Comparison of ENCODE assay signal across 9 cellular contexts in genomic region chr9:33921967-33922895, GRCh38.
A peak's percentile ranks its signal among the peaks of the same experiment; 100 is the strongest.
DNase-seq lines count a peak whose midpoint lies in the region; ATAC-seq, FAIRE-seq and TF ChIP-seq lines count a peak whose summit lies in the region.
"Had no signal": no experiment of that assay in that cellular context is flagged by ENCODE, and none has a peak within 500 bp of the region (broad histone marks: within the 10 kb centered on the region; RNA-seq: fewer than 3 reads in every experiment).

No MANE protein-coding gene starts in this region.

- H3K9ac ChIP-seq in IMR-90 (ENCODE audit: low read depth, low read length): no peak overlapping the region
- no peak overlapping the region for H3K9ac ChIP-seq in kidney (ENCODE audit: low read length in 2 of 2)

- TF ChIP-seq CTCF in IMR-90 (conservative IDR thresholded peaks at IDR 0.05; ENCODE audit: low read depth, low read length): peak; percentile 58
- TF ChIP-seq CTCF in kidney (IDR thresholded peaks at IDR 0.05; ENCODE audit: borderline replicate concordance, extremely low read depth, insufficient read depth): peak; percentile 46

- no peaks in the 10 kb centered on the region for H3K4me1 Mint-ChIP-seq in activated T-cell treated with anti-CD3 and anti-CD28 coated beads, Interleukin-2, amount 50 U/mL, for 72 hours (ENCODE audit: low read depth)

- no peaks in the 10 kb centered on the region for H3K27me3 ChIP-seq in IMR-90 (ENCODE audit: control insufficient read depth, insufficient read depth, low read length)
- H3K27me3 ChIP-seq in small intestine (ENCODE audit: control insufficient read depth in 2 of 2, insufficient read depth in 2 of 2, low read length in 2 of 2): no peaks in the 10 kb centered on the region

- H3K4me1 ChIP-seq in IMR-90 (ENCODE audit: control insufficient read depth, insufficient read depth, low read length) (no peaks in the 10 kb centered on the region), kidney (ENCODE audit: control insufficient read depth in 1 of 2, insufficient read depth in 1 of 2, low read depth in 1 of 2, low read length in 2 of 2) (no peaks in the 10 kb centered on the region), small intestine (ENCODE audit: control insufficient read depth in 2 of 2, insufficient read depth in 1 of 2, low read depth in 1 of 2, low read length in 1 of 2) (no peaks in the 10 kb centered on the region)

- H3K27ac ChIP-seq in IMR-90 (ENCODE audit: insufficient read depth, low read length) (no peak overlapping the region), kidney (ENCODE audit: low read depth in 2 of 2, low read length in 2 of 2) (no peak overlapping the region), small intestine (ENCODE audit: low read depth in 1 of 2, low read length in 1 of 2) (no peak overlapping the region)

- in situ Hi-C loops in IMR-90 (cut with MboI; ENCODE audit: low sequenced_read_pairs): no loop called here

- TSS peak; percentile 76 for BruUV-seq in IMR-90 (replicated peaks; lab: Mats Ljungman, UMichigan)

- no peak overlapping the region for H2BK5ac ChIP-seq in IMR-90 (ENCODE audit: low read depth, low read length, poor library complexity, severe bottlenecking)

- dilution Hi-C loops in IMR-90 (cut with HindIII; ENCODE audit: low sequenced_read_pairs, unreplicated experiment): no loop called here

- H3K4me3 Mint-ChIP-seq in activated T-cell treated with anti-CD3 and anti-CD28 coated beads, Interleukin-2, amount 50 U/mL, for 72 hours: no peak overlapping the region

- H3K9me3 ChIP-seq in IMR-90 (ENCODE audit: control insufficient read depth, insufficient read depth, low read length) (no peaks in the 10 kb centered on the region), kidney (ENCODE audit: control insufficient read depth in 1 of 2, low read length in 2 of 2) (no peaks in the 10 kb centered on the region), small intestine (ENCODE audit: control insufficient read depth, low read depth) (no peaks in the 10 kb centered on the region)

- peak overlapping the region; percentile 3 for H3K27ac Mint-ChIP-seq in activated T-cell treated with anti-CD3 and anti-CD28 coated beads, Interleukin-2, amount 50 U/mL, for 72 hours

- H4K91ac ChIP-seq in IMR-90 (ENCODE audit: insufficient read depth, low read depth, low read length): no peak overlapping the region

- H2AK5ac ChIP-seq in IMR-90 (ENCODE audit: low read depth, low read length): no peak overlapping the region

- no peak overlapping the region for H2AK9ac ChIP-seq in IMR-90 (replicated peaks; ENCODE audit: low read depth, low read length, poor library complexity)

- peak; percentile 44 for TF ChIP-seq RAD21 in IMR-90 (IDR thresholded peaks at IDR 0.05; ENCODE audit: low read length)

- no peak overlapping the region for H3K56ac ChIP-seq in IMR-90 (ENCODE audit: extremely low read depth, insufficient read depth, low read length)

- WGBS in IMR-90 (ENCODE audit: extremely low coverage in 2 of 2, insufficient read length in 1 of 2), 2 experiments: 100% methylated on average over 3 of the region's 14 CpGs; no CpG with 5 or more reads in 1 of the 2 experiments
- 90 to 92% (median 90%) methylated on average over 14 of the region's 14 CpGs for WGBS in small intestine, 3 donors

- H2BK120ac ChIP-seq in IMR-90 (ENCODE audit: low read depth, low read length): no peak overlapping the region

- no peaks in the 10 kb centered on the region for H3K9me3 Mint-ChIP-seq in activated T-cell treated with anti-CD3 and anti-CD28 coated beads, Interleukin-2, amount 50 U/mL, for 72 hours

- no peak overlapping the region for H3K18ac ChIP-seq in IMR-90 (ENCODE audit: low read depth, low read length)

- no peak overlapping the region for H3K23ac ChIP-seq in IMR-90 (ENCODE audit: low read depth, low read length)

- no peak overlapping the region for H3K4me2 ChIP-seq in IMR-90 (ENCODE audit: low read depth, low read length)

- CTCF ChIA-PET in IMR-90 (lab: Yijun Ruan, JAX): no interaction called here

- peaks cover 13% of the 10 kb centered on the region; the same call in 1 of the 2 replicates for H4K20me1 ChIP-seq in IMR-90 (ENCODE audit: insufficient read depth, low read length)

- no peak for ATAC-seq in IMR-90 (ENCODE audit: low read depth)
- ATAC-seq in activated T-cell treated with anti-CD3 and anti-CD28 coated beads, Interleukin-2, amount 50 U/mL, for 72 hours (replicated peaks in 1 of 2): peak; percentile 31 to 45
- ATAC-seq in HG03108 (IDR thresholded peaks at IDR 0.05; ENCODE audit: unreplicated experiment): no peak
- no peak for ATAC-seq in GM19324 (IDR thresholded peaks at IDR 0.05; ENCODE audit: low FRiP score, unreplicated experiment)

- H3K79me1 ChIP-seq in IMR-90 (ENCODE audit: low read depth in 1 of 2, low read length in 2 of 2): peaks cover 25 to 56% of the 10 kb centered on the region in 2 experiments

- intact Hi-C loops in IMR-90 (cut with micrococcal nuclease) (loop anchor here (5.0 to 10.0 kb wide), 2 partner anchors 105 to 297 kb away; partner anchors contain the start of gene UBE2R2), kidney (cut with DNase I) (no loop called here)

- H4K5ac ChIP-seq in IMR-90 (ENCODE audit: low read depth, low read length): no peak overlapping the region

- H3K27me3 Mint-ChIP-seq in activated T-cell treated with anti-CD3 and anti-CD28 coated beads, Interleukin-2, amount 50 U/mL, for 72 hours (ENCODE audit: low read depth): no peaks in the 10 kb centered on the region

- no peak overlapping the region for H3K4me3 ChIP-seq in IMR-90 (ENCODE audit: insufficient read depth, low read depth, low read length)
- H3K4me3 ChIP-seq in kidney (ENCODE audit: low read length in 2 of 2): no peak overlapping the region
- H3K4me3 ChIP-seq in small intestine (ENCODE audit: low read depth in 1 of 2, low read length in 2 of 2): no peak overlapping the region
- H3K4me3 ChIP-seq: skin epidermis had no signal

- TF ChIP-seq POLR2A in IMR-90 (IDR thresholded peaks at IDR 0.05; ENCODE audit: low read depth, low read length): no peak

- no peak overlapping the region for H4K8ac ChIP-seq in IMR-90 (ENCODE audit: low read depth in 2 of 2, low read length in 2 of 2)

- DNase-seq in NCI-H1105 treated with DMSO at 0.1 percent for 48 hours (lab: John Stamatoyannopoulos, UW) (peak; percentile 6), NCI-H1105 (lab: John Stamatoyannopoulos, UW) (no peak), IMR-90 (no peak), kidney (no peak), small intestine (no peak)
- peak; percentile 21 to 29 for DNase-seq in activated T-cell treated with anti-CD3 and anti-CD28 coated beads, Interleukin-2, amount 50 U/mL, for 72 hours

- POLR2A ChIA-PET in IMR-90 (lab: Charles Lee; ENCODE audit: unreplicated experiment): no interaction called here

- H2BK15ac ChIP-seq in IMR-90 (ENCODE audit: low read depth, low read length): no peak overlapping the region

- no peak overlapping the region for H3K14ac ChIP-seq in IMR-90 (replicated peaks; ENCODE audit: low read depth, low read length)

- H3K4ac ChIP-seq in IMR-90 (ENCODE audit: low read depth, low read length): no peak overlapping the region

- no peak for FAIRE-seq in kidney (lab: Jason Lieb, UNC)
- FAIRE-seq in small intestine (lab: Jason Lieb, UNC): no peak

- H3K9me1 ChIP-seq in IMR-90 (ENCODE audit: insufficient read depth, low read length): no peaks in the 10 kb centered on the region

- H3K36me3 Mint-ChIP-seq in activated T-cell treated with anti-CD3 and anti-CD28 coated beads, Interleukin-2, amount 50 U/mL, for 72 hours (ENCODE audit: insufficient read depth in 2 of 2): peaks cover 6 to 12% of the 10 kb centered on the region in 2 donors

- no peak overlapping the region for H2AFZ ChIP-seq in IMR-90 (replicated peaks; ENCODE audit: low read length, poor library complexity)

- H3K36me3 ChIP-seq in IMR-90 (ENCODE audit: control insufficient read depth, insufficient read depth, low read length) (peaks cover 74% of the 10 kb centered on the region), kidney (ENCODE audit: control insufficient read depth in 1 of 2, insufficient read depth in 2 of 2, low read length in 2 of 2) (peaks cover 26 to 50% of the 10 kb centered on the region in 2 donors), small intestine (ENCODE audit: control insufficient read depth in 2 of 2, insufficient read depth in 2 of 2, low read length in 2 of 2) (peaks cover 15 to 25% of the 10 kb centered on the region in 2 donors)

- no peak overlapping the region for H2BK20ac ChIP-seq in IMR-90 (ENCODE audit: low read depth, low read length)

TF ChIP-seq in IMR-90, 13 proteins besides CTCF, POLR2A, EP300 and RAD21:
- TF ChIP-seq CHD1 (IDR thresholded peaks at IDR 0.05; ENCODE audit: low read depth, low read length): no peak
- TF ChIP-seq, protein P1, sequence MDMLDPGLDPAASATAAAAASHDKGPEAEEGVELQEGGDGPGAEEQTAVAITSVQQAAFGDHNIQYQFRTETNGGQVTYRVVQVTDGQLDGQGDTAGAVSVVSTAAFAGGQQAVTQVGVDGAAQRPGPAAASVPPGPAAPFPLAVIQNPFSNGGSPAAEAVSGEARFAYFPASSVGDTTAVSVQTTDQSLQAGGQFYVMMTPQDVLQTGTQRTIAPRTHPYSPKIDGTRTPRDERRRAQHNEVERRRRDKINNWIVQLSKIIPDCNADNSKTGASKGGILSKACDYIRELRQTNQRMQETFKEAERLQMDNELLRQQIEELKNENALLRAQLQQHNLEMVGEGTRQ (IDR thresholded peaks at IDR 0.05; ENCODE audit: low read depth, low read length): no peak
- TF ChIP-seq SMC3 (IDR thresholded peaks at IDR 0.05; ENCODE audit: low read depth, low read length): peak; percentile 15; the same call in 1 of the 2 replicates

Comparison
In these comparisons a context has a peak if more than half of its experiments do, and no peak if none do; other contexts are left out.
1. DNase-seq: peak in NCI-H1105 treated with DMSO at 0.1 percent for 48 hours (single experiment) and activated T-cell treated with anti-CD3 and anti-CD28 coated beads, Interleukin-2, amount 50 U/mL, for 72 hours (2 of 2); none in NCI-H1105 (single experiment), IMR-90 (single experiment), kidney (single experiment) and small intestine (single experiment).
2. ATAC-seq: peak in activated T-cell treated with anti-CD3 and anti-CD28 coated beads, Interleukin-2, amount 50 U/mL, for 72 hours (2 of 2); none in IMR-90 (single experiment), HG03108 (single experiment) and GM19324 (single experiment).